In the genomic region with DNA sequence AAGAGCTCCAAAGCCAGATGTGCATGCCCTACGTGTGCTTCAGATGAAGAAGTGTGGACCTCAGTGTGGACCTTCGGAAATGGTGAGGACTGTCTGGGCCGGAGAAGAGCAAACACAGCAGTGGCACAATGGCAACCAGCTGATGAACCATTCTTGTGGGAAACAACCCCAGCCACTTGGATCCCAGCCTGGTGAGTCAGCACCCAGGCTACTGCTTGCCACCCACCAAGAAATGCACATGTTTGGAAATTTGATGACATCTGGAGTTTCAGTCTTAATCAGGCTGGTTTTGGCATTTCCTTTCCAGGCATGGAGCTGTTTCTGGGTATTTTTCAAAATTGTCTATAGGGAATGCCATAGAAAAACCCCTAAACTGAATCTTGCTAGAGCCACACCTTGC, we compare ENCODE assay signal across 10 cellular contexts. TPM values are rescaled to one million over a fixed set of nuclear protein-coding genes. Genes with fewer than 3 reads are reported as not detected.
A peak's percentile ranks its signal among the peaks of the same experiment; 100 is the strongest.
DNase-seq lines count a peak whose midpoint lies in the region; FAIRE-seq and TF ChIP-seq lines count a peak whose summit lies in the region.
"Had no signal": no experiment of that assay in that cellular context is flagged by ENCODE, and none has a peak within 500 bp of the region (broad histone marks: within the 10 kb centered on the region; RNA-seq: fewer than 3 reads in every experiment).

No MANE protein-coding gene starts in this region.

- H3K27me3 Mint-ChIP-seq in activated CD4-positive, alpha-beta T cell treated with anti-CD3 and anti-CD28 coated beads, Interleukin-2, amount 10 ng/mL, durations not matched to agents 24 days and 14 days = peaks cover 1% of the 10 kb centered on the region

- no TSS peak for BruUV-seq in OCI-LY7 (replicated peaks; lab: Mats Ljungman, UMichigan)

- H3K79me2 ChIP-seq in fibroblast of lung (ENCODE audit: control insufficient read depth, insufficient read depth, low read length) (no peaks in the 10 kb centered on the region), OCI-LY7 (ENCODE audit: insufficient read depth, low read depth, low read length) (no peaks in the 10 kb centered on the region)

- H3K4me1 Mint-ChIP-seq in activated CD4-positive, alpha-beta T cell treated with anti-CD3 and anti-CD28 coated beads, Interleukin-2, amount 10 ng/mL, durations not matched to agents 24 days and 14 days = peaks cover 72% of the 10 kb centered on the region

- H3K4me1 ChIP-seq in fibroblast of lung (ENCODE audit: control insufficient read depth, extremely low read depth, insufficient read depth, low read length) = no peaks in the 10 kb centered on the region
- H3K4me1 ChIP-seq in OCI-LY7 (ENCODE audit: insufficient read depth, low read length, poor library complexity, severe bottlenecking) = no peaks in the 10 kb centered on the region

- CTCF ChIA-PET in OCI-LY7 (lab: Charles Lee; ENCODE audit: unreplicated experiment) = no interaction called here

- H3K36me3 Mint-ChIP-seq in activated CD4-positive, alpha-beta T cell treated with anti-CD3 and anti-CD28 coated beads, Interleukin-2, amount 10 ng/mL, durations not matched to agents 24 days and 14 days (ENCODE audit: low read depth) = peaks cover 28% of the 10 kb centered on the region

- H3K27me3 ChIP-seq in fibroblast of lung (ENCODE audit: control insufficient read depth, insufficient read depth, low read length) = no peaks in the 10 kb centered on the region

- H3K9ac ChIP-seq in fibroblast of lung (ENCODE audit: insufficient read depth, low read length) = no peak overlapping the region

- H3K36me3 ChIP-seq in fibroblast of lung (ENCODE audit: control insufficient read depth, insufficient read depth, low read length) = no peaks in the 10 kb centered on the region
- H3K36me3 ChIP-seq in OCI-LY7 (ENCODE audit: insufficient read depth, low read length) = no peaks in the 10 kb centered on the region

- POLR2A ChIA-PET in OCI-LY7 (lab: Charles Lee) = no interaction called here

- TF ChIP-seq CTCF in fibroblast of lung (conservative IDR thresholded peaks at IDR 0.05 in 1 of 2, IDR thresholded peaks at IDR 0.05 in 1 of 2; ENCODE audit: low read depth in 1 of 2, low read length in 2 of 2) (no peak), OCI-LY7 (conservative IDR thresholded peaks at IDR 0.05; ENCODE audit: low read length) (no peak)

- no peak for TF ChIP-seq POLR2A in H54 (IDR thresholded peaks at IDR 0.05; ENCODE audit: low read depth, low read length)
- TF ChIP-seq POLR2A in GM12891 (IDR thresholded peaks at IDR 0.05; ENCODE audit: low read depth, low read length) = no peak

- peak; percentile 49 for DNase-seq in H54 (ENCODE audit: insufficient read length, low spot score)
- peak; percentile 84 for DNase-seq in activated CD4-positive, alpha-beta T cell treated with anti-CD3 and anti-CD28 coated beads, Interleukin-2, amount 10 ng/mL, durations not matched to agents 24 days and 14 days
- peak; percentile 34 to 90 for DNase-seq in fibroblast of lung (ENCODE audit: low read depth in 2 of 2)
- DNase-seq in stimulated activated CD4-positive, alpha-beta T cell treated with anti-CD3 and anti-CD28 coated beads, Interleukin-4, amount 100 ng/mL, for 1 hour = peak; percentile 35
- DNase-seq in D341Med (ENCODE audit: low spot score) = no peak
- DNase-seq in GM12891 (ENCODE audit: insufficient read length, low spot score) = no peak
- DNase-seq in OCI-M2 (lab: John Stamatoyannopoulos, UW; ENCODE audit: unreplicated experiment) = no peak
- no peak for DNase-seq in OCI-LY7 (ENCODE audit: low spot score)
- DNase-seq: cortex of kidney had no signal

- H3K9me2 ChIP-seq in OCI-LY7 (ENCODE audit: insufficient read depth, low read length) = no peaks in the 10 kb centered on the region

- H4K20me1 ChIP-seq in fibroblast of lung (ENCODE audit: control insufficient read depth, extremely low read depth, insufficient read depth, low read length) (no peaks in the 10 kb centered on the region), OCI-LY7 (ENCODE audit: insufficient read depth, low read length) (no peaks in the 10 kb centered on the region)

- peak overlapping the region; percentile 79 for H3K27ac Mint-ChIP-seq in activated CD4-positive, alpha-beta T cell treated with anti-CD3 and anti-CD28 coated beads, Interleukin-2, amount 10 ng/mL, durations not matched to agents 24 days and 14 days

- peak; percentile 76 for FAIRE-seq in H54 (lab: Jason Lieb, UNC)
- no peak for FAIRE-seq in GM12891 (lab: Jason Lieb, UNC)
- FAIRE-seq: TTC549 had no signal

- H3K4me3 ChIP-seq in fibroblast of lung (replicated peaks in 1 of 4; ENCODE audit: control extremely low read depth in 1 of 4, insufficient read depth in 1 of 4, low read depth in 3 of 4, low read length in 4 of 4) (no peak overlapping the region), OCI-LY7 (ENCODE audit: low read depth, low read length, poor library complexity, severe bottlenecking) (no peak overlapping the region)

- peak overlapping the region; percentile 47 for H3K4me3 Mint-ChIP-seq in activated CD4-positive, alpha-beta T cell treated with anti-CD3 and anti-CD28 coated beads, Interleukin-2, amount 10 ng/mL, durations not matched to agents 24 days and 14 days

- H2AFZ ChIP-seq in fibroblast of lung (ENCODE audit: low read length) (no peak overlapping the region), OCI-LY7 (ENCODE audit: low read length) (no peak overlapping the region)

- H3K4me2 ChIP-seq in fibroblast of lung (ENCODE audit: extremely low read depth, insufficient read depth, low read length) (no peak overlapping the region), OCI-LY7 (ENCODE audit: low read length) (no peak overlapping the region)

- intact Hi-C loops in activated CD4-positive, alpha-beta T cell treated with anti-CD3 and anti-CD28 coated beads, Interleukin-2, amount 10 ng/mL, durations not matched to agents 24 days and 14 days (cut with micrococcal nuclease) = loop anchor here (5.0 to 10.0 kb wide), 6 partner anchors 89 to 1841 kb away; no protein-coding TSS in a partner anchor
- intact Hi-C loops in OCI-LY7 (cut with micrococcal nuclease; ENCODE audit: unreplicated experiment) = no loop called here

- H3K9me3 Mint-ChIP-seq in activated CD4-positive, alpha-beta T cell treated with anti-CD3 and anti-CD28 coated beads, Interleukin-2, amount 10 ng/mL, durations not matched to agents 24 days and 14 days = peaks cover 37% of the 10 kb centered on the region

- H3K27ac ChIP-seq in fibroblast of lung (ENCODE audit: insufficient read depth, low read length) (no peak overlapping the region), OCI-LY7 (ENCODE audit: low read depth, low read length, poor library complexity, severe bottlenecking) (no peak overlapping the region)

- H3K9me3 ChIP-seq in fibroblast of lung (ENCODE audit: control insufficient read depth, insufficient read depth, low read depth, low read length) (no peaks in the 10 kb centered on the region), OCI-LY7 (ENCODE audit: low read length) (no peaks in the 10 kb centered on the region)

TF ChIP-seq in GM12891, 5 proteins besides CTCF, POLR2A, EP300 and RAD21:
- no peak for TF ChIP-seq TAF1 (IDR thresholded peaks at IDR 0.05; ENCODE audit: low read depth, low read length)
- TF ChIP-seq SPI1 (IDR thresholded peaks at IDR 0.05; ENCODE audit: low read depth, low read length) = no peak
- no peak for TF ChIP-seq POLR2AphosphoS5 (IDR thresholded peaks at IDR 0.05; ENCODE audit: low read depth, low read length)
- no peak for TF ChIP-seq PAX5 (IDR thresholded peaks at IDR 0.05; ENCODE audit: insufficient read depth, low read length, severe bottlenecking)
- TF ChIP-seq POU2F2 (IDR thresholded peaks at IDR 0.05; ENCODE audit: low read depth, low read length) = no peak

RNA-seq across cellular contexts. Expression of a gene that starts 42.7 kb away (rescaled TPM):
- not detected in 2 replicates for total RNA-seq in activated CD4-positive, alpha-beta T cell treated with anti-CD3 and anti-CD28 coated beads, Interleukin-2, amount 10 ng/mL, durations not matched to agents 24 days and 14 days
- 0.26 and 0.33 TPM in 2 replicates for total RNA-seq in fibroblast of lung
- not detected in 2 replicates for polyA plus RNA-seq in fibroblast of lung
- polyA plus RNA-seq in fibroblast of lung (2012) = 0.30 and 0.56 TPM in 2 replicates
- polyA minus RNA-seq in fibroblast of lung (ENCODE audit: low replicate concordance) = not detected in 2 replicates
- 1.1 TPM for polyA plus RNA-seq in GM12891 (2012; ENCODE audit: low read depth, missing spikeins)
- not detected in 2 replicates for total RNA-seq in OCI-LY7 (2014; rRNA removed; shearing (Covaris generic))
- not detected in 2 replicates for total RNA-seq in OCI-LY7 (2022)

Comparison
In these comparisons a context has a peak if more than half of its experiments do, and no peak if none do; other contexts are left out.
1. DNase-seq: peak in H54 (single experiment), activated CD4-positive, alpha-beta T cell treated with anti-CD3 and anti-CD28 coated beads, Interleukin-2, amount 10 ng/mL, durations not matched to agents 24 days and 14 days (single experiment), fibroblast of lung (2 of 2) and stimulated activated CD4-positive, alpha-beta T cell treated with anti-CD3 and anti-CD28 coated beads, Interleukin-4, amount 100 ng/mL, for 1 hour (single experiment); none in D341Med (single experiment), GM12891 (single experiment), OCI-M2 (single experiment) and OCI-LY7 (single experiment).